1 cellular context compared by ENCODE assay signal in genomic region chr6:45545416-45545815, GRCh38.
A peak's percentile ranks its signal among the peaks of the same experiment; 100 is the strongest.
TF ChIP-seq lines count a peak whose summit lies in the region.

No MANE protein-coding gene starts in this region.

TF ChIP-seq in HEK293, 187 proteins besides CTCF, POLR2A, EP300 and RAD21 (continued from another document):
- TF ChIP-seq AEBP2 (tag by site-specific recombination; IDR thresholded peaks at IDR 0.05; ENCODE audit: borderline replicate concordance) (no peak), ZSCAN5A (tag by site-specific recombination; IDR thresholded peaks at IDR 0.05) (no peak), ZNF214 (tag by site-specific recombination; IDR thresholded peaks at IDR 0.05; ENCODE audit: borderline replicate concordance) (peak; percentile 91), ZNF175 (tag by site-specific recombination; IDR thresholded peaks at IDR 0.05) (no peak)
